ENCODE assay signal across 8 cellular contexts in genomic region chr1:184075040-184076029, GRCh38. TPM values are rescaled to one million over a fixed set of nuclear protein-coding genes. Genes with fewer than 3 reads are reported as not detected.
DNase-seq lines count a peak whose midpoint lies in the region; ATAC-seq, FAIRE-seq and TF ChIP-seq lines count a peak whose summit lies in the region.

No MANE protein-coding gene starts in this region.

- POLR2A ChIA-PET in HEK293T (lab: Yijun Ruan, JAX), result no interaction called here

- no peaks in the 10 kb centered on the region for H3K79me2 ChIP-seq in astrocyte (ENCODE audit: insufficient read depth, low read length)
- no peaks in the 10 kb centered on the region for H3K79me2 ChIP-seq in hepatocyte

- H3K4me2 ChIP-seq in astrocyte (ENCODE audit: low read length) (no peak overlapping the region), hepatocyte (no peak overlapping the region)

- H3K27me3 ChIP-seq in astrocyte (ENCODE audit: insufficient read depth, low read length) (no peaks in the 10 kb centered on the region), hepatocyte (no peaks in the 10 kb centered on the region)

- no peaks in the 10 kb centered on the region for H3K9me2 ChIP-seq in hepatocyte (replicated peaks; ENCODE audit: insufficient read depth)

- no peaks in the 10 kb centered on the region for H3K36me3 ChIP-seq in astrocyte (ENCODE audit: insufficient read depth, low read length)
- H3K36me3 ChIP-seq in hepatocyte (replicated peaks; ENCODE audit: insufficient read depth, low read depth), result no peaks in the 10 kb centered on the region

- CTCF ChIA-PET in HEK293T (lab: Yijun Ruan, JAX), result interaction anchor here (0.6 kb wide), 1 partner anchor 731 kb away, joined by 4 read pairs; no protein-coding TSS in a partner anchor

- no peak overlapping the region for H3K4me3 ChIP-seq in astrocyte (ENCODE audit: insufficient read depth, low read depth, low read length)
- no peak overlapping the region for H3K4me3 ChIP-seq in hepatocyte

- H3K9me3 ChIP-seq in astrocyte (ENCODE audit: insufficient read depth, low read depth, low read length) (no peaks in the 10 kb centered on the region), hepatocyte (ENCODE audit: low read depth) (no peaks in the 10 kb centered on the region)

- ATAC-seq in stimulated activated naive CD8-positive, alpha-beta T cell treated with anti-CD3 and anti-CD28 coated beads, Interleukin-15, amount 100 ng/mL, for 72 hours, result peak; percentile 55
- no peak for ATAC-seq in GM21528 (IDR thresholded peaks at IDR 0.05; ENCODE audit: low FRiP score, unreplicated experiment)
- ATAC-seq in GM19463 (IDR thresholded peaks at IDR 0.05; ENCODE audit: unreplicated experiment), result no peak

- DNase-seq in DMS53 treated with DMSO at 0.1 percent for 48 hours (lab: John Stamatoyannopoulos, UW; ENCODE audit: unreplicated experiment), result peak; percentile 55
- peak; percentile 57 for DNase-seq in HEK293T (ENCODE audit: extremely low spot score)
- DNase-seq in NCI-H345 treated with DMSO at 0.1 percent for 48 hours (lab: John Stamatoyannopoulos, UW; ENCODE audit: unreplicated experiment), result peak; percentile 37
- peak; percentile 41 for DNase-seq in astrocyte (ENCODE audit: low read depth)
- peak; percentile 66 for DNase-seq in hepatocyte (ENCODE audit: low spot score)
- DNase-seq in stimulated activated naive CD8-positive, alpha-beta T cell treated with anti-CD3 and anti-CD28 coated beads, Interleukin-15, amount 100 ng/mL, for 72 hours, result no peak

- H3K9me3 Mint-ChIP-seq in astrocyte (ENCODE audit: unreplicated experiment), result peaks cover 5% of the 10 kb centered on the region
- no peaks in the 10 kb centered on the region for H3K9me3 Mint-ChIP-seq in stimulated activated naive CD8-positive, alpha-beta T cell treated with anti-CD3 and anti-CD28 coated beads, Interleukin-15, amount 100 ng/mL, for 72 hours

- H2AFZ ChIP-seq in astrocyte (ENCODE audit: low read depth, low read length) (no peak overlapping the region), hepatocyte (no peak overlapping the region)

- no peak overlapping the region for H3K27ac Mint-ChIP-seq in astrocyte (ENCODE audit: unreplicated experiment)
- H3K27ac Mint-ChIP-seq in stimulated activated naive CD8-positive, alpha-beta T cell treated with anti-CD3 and anti-CD28 coated beads, Interleukin-15, amount 100 ng/mL, for 72 hours, result no peak overlapping the region

- no peaks in the 10 kb centered on the region for H3K27me3 Mint-ChIP-seq in astrocyte (ENCODE audit: low read depth, unreplicated experiment)
- H3K27me3 Mint-ChIP-seq in stimulated activated naive CD8-positive, alpha-beta T cell treated with anti-CD3 and anti-CD28 coated beads, Interleukin-15, amount 100 ng/mL, for 72 hours, result no peaks in the 10 kb centered on the region

- peaks cover 6% of the 10 kb centered on the region for H3K36me3 Mint-ChIP-seq in astrocyte (ENCODE audit: low read depth, unreplicated experiment)

- H3K4me3 Mint-ChIP-seq in astrocyte (ENCODE audit: unreplicated experiment), result no peak overlapping the region
- no peak overlapping the region for H3K4me3 Mint-ChIP-seq in stimulated activated naive CD8-positive, alpha-beta T cell treated with anti-CD3 and anti-CD28 coated beads, Interleukin-15, amount 100 ng/mL, for 72 hours

- no peaks in the 10 kb centered on the region for H4K20me1 ChIP-seq in astrocyte (ENCODE audit: insufficient read depth, low read length)
- no peaks in the 10 kb centered on the region for H4K20me1 ChIP-seq in hepatocyte (ENCODE audit: insufficient read depth, poor library complexity, severe bottlenecking)

- FAIRE-seq in astrocyte (lab: Jason Lieb, UNC), result no peak

- H3K4me1 ChIP-seq in astrocyte (ENCODE audit: insufficient read depth, low read length) (no peaks in the 10 kb centered on the region), hepatocyte (ENCODE audit: insufficient read depth) (peaks cover 4% of the 10 kb centered on the region)

- H3K27ac ChIP-seq in astrocyte (ENCODE audit: low read depth, low read length) (no peak overlapping the region), hepatocyte (no peak overlapping the region)

- H3K4me1 Mint-ChIP-seq in astrocyte (ENCODE audit: low read depth, unreplicated experiment), result peaks cover 4% of the 10 kb centered on the region
- H3K4me1 Mint-ChIP-seq in stimulated activated naive CD8-positive, alpha-beta T cell treated with anti-CD3 and anti-CD28 coated beads, Interleukin-15, amount 100 ng/mL, for 72 hours, result peaks cover 20% of the 10 kb centered on the region

- no peak overlapping the region for H3K9ac ChIP-seq in astrocyte (ENCODE audit: low read length)

- TF ChIP-seq CTCF in astrocyte (IDR thresholded peaks at IDR 0.05; ENCODE audit: insufficient read depth, low read depth, low read length), result peak; percentile 67
- peak; percentile 81 for TF ChIP-seq CTCF in hepatocyte (IDR thresholded peaks at IDR 0.05; ENCODE audit: poor library complexity)

- WGBS in hepatocyte (ENCODE audit: low lambda C conversion rate, missing lambda C conversion rate), result 60% methylated on average over 4 of the region's 4 CpGs

TF ChIP-seq in HEK293T, 16 proteins besides CTCF, POLR2A, EP300 and RAD21:
- TF ChIP-seq LEF1 (IDR thresholded peaks at IDR 0.05; ENCODE audit: borderline replicate concordance) (no peak), FOXA1 (IDR thresholded peaks at IDR 0.05) (no peak), SUZ12 (IDR thresholded peaks at IDR 0.05) (no peak), ELF4 (IDR thresholded peaks at IDR 0.05) (no peak), FOXM1 (IDR thresholded peaks at IDR 0.05; ENCODE audit: borderline replicate concordance) (no peak), BHLHE40 (IDR thresholded peaks at IDR 0.05; ENCODE audit: borderline replicate concordance) (no peak)

RNA-seq across cellular contexts. Expression of gene TSEN15, which starts 23.8 kb away (rescaled TPM):
- total RNA-seq in astrocyte (28.0 and 29.3 TPM in 2 replicates), hepatocyte (46.5 and 61.0 TPM in 2 replicates)
- polyA plus RNA-seq in hepatocyte, result 20.7 and 35.7 TPM in 2 replicates

RNA-seq across cellular contexts. Expression of gene COLGALT2, which starts 37.8 kb away (rescaled TPM):
- total RNA-seq in astrocyte (5.4 and 5.8 TPM in 2 replicates), hepatocyte (1.5 and 1.7 TPM in 2 replicates)
- 0.39 and 0.66 TPM in 2 replicates for polyA plus RNA-seq in hepatocyte

Comparison
In these comparisons a context has a peak if more than half of its experiments do, and no peak if none do; other contexts are left out.
1. DNase-seq: peak in DMS53 treated with DMSO at 0.1 percent for 48 hours (single experiment), HEK293T (single experiment), NCI-H345 treated with DMSO at 0.1 percent for 48 hours (single experiment), astrocyte (single experiment) and hepatocyte (single experiment); none in stimulated activated naive CD8-positive, alpha-beta T cell treated with anti-CD3 and anti-CD28 coated beads, Interleukin-15, amount 100 ng/mL, for 72 hours (0 of 2).